11 cellular contexts compared by ENCODE assay signal in genomic region chr10:123993534-123994416, GRCh38.
DNase-seq lines count a peak whose midpoint lies in the region; ATAC-seq and TF ChIP-seq lines count a peak whose summit lies in the region.
"Had no signal": no experiment of that assay in that cellular context is flagged by ENCODE, and none has a peak within 500 bp of the region (broad histone marks: within the 10 kb centered on the region; RNA-seq: fewer than 3 reads in every experiment).

No MANE protein-coding gene starts in this region.

- no peaks in the 10 kb centered on the region for H3K9me2 ChIP-seq in PC-3 (replicated peaks; ENCODE audit: low read length)

- peak overlapping the region; percentile 53; the same call in 1 of the 2 replicates for H2AFZ ChIP-seq in PC-3 (ENCODE audit: low read length)

- intact Hi-C loops in PC-3 (cut with micrococcal nuclease): loop anchor here (1.0 kb wide), 2 partner anchors 269 to 396 kb away; no protein-coding TSS in a partner anchor

- BruUV-seq in PC-3 (replicated peaks; lab: Mats Ljungman, UMichigan): no TSS peak

- no peaks in the 10 kb centered on the region for H4K20me1 ChIP-seq in PC-3 (ENCODE audit: low read length)

- DNase-seq in GM13977 (ENCODE audit: low spot score) (peak; percentile 19), PC-3 (no peak), iPS-NIHi7 (ENCODE audit: extremely low spot score) (peak; percentile 4), HCEC 1CT (no peak)
- peak; percentile 10 for DNase-seq in stimulated activated CD8-positive, alpha-beta memory T cell treated with anti-CD3 and anti-CD28 coated beads, Interleukin-4, amount 100 ng/mL, for 48 hours
- no peak for DNase-seq in activated CD4-positive, alpha-beta T cell treated with anti-CD3 and anti-CD28 coated beads, Interleukin-2, amount 50 U/mL, for 1 hour
- DNase-seq: cortex of kidney had no signal

- no peak overlapping the region for H3K9ac ChIP-seq in PC-3 (ENCODE audit: low read length)

- in situ Hi-C loops in GM13977 (cut with MboI; ENCODE audit: low pct_unique_long_range_greater_than_20kb, low sequenced_read_pairs, unreplicated experiment): loop anchor here (5.0 kb wide), 1 partner anchor 394 kb away; no protein-coding TSS in a partner anchor

- H3K4me1 ChIP-seq in PC-3 (ENCODE audit: insufficient read depth, low read length): peaks cover 41% of the 10 kb centered on the region

- peak overlapping the region; percentile 66; the same call in 1 of the 2 replicates for H3K4me3 ChIP-seq in PC-3 (ENCODE audit: low read length)

- no peak for ATAC-seq in PC-3
- ATAC-seq in GM18519 (IDR thresholded peaks at IDR 0.05; ENCODE audit: low FRiP score, unreplicated experiment): no peak
- no peak for ATAC-seq in HG02763 (IDR thresholded peaks at IDR 0.05; ENCODE audit: unreplicated experiment)

- H3K27me3 ChIP-seq in PC-3 (ENCODE audit: low read length): no peaks in the 10 kb centered on the region

- CTCF ChIA-PET in PC-3 (lab: Charles Lee): interaction anchor here (1.0 to 2.6 kb wide), 6 partner anchors 60 to 410 kb away, joined by 3 to 37 read pairs (median 6); no protein-coding TSS in a partner anchor

- H3K36me3 ChIP-seq in PC-3 (ENCODE audit: low read depth, low read length): no peaks in the 10 kb centered on the region
- H3K36me3 ChIP-seq: tibial nerve had no signal

- H3F3A ChIP-seq in PC-3 (ENCODE audit: low read length, unreplicated experiment): no peaks in the 10 kb centered on the region

- peak overlapping the region; percentile 88 for H3K4me2 ChIP-seq in PC-3 (ENCODE audit: low read length)

- no peak overlapping the region for H3K27ac ChIP-seq in PC-3 (ENCODE audit: low read length)
- H3K27ac ChIP-seq: skin epidermis, tibial nerve had no signal

- TF ChIP-seq CTCF in GM13977 (IDR thresholded peaks at IDR 0.05; ENCODE audit: extremely low read depth, insufficient read depth, missing control alignments): no peak
- TF ChIP-seq CTCF in PC-3 (conservative IDR thresholded peaks at IDR 0.05; ENCODE audit: low read depth, low read length): no peak

- H3K9me3 ChIP-seq in PC-3 (ENCODE audit: low read length): no peaks in the 10 kb centered on the region
- H3K9me3 ChIP-seq: tibial nerve had no signal

- POLR2A ChIA-PET in PC-3 (lab: Charles Lee; ENCODE audit: unreplicated experiment): no interaction called here

- no peaks in the 10 kb centered on the region for H3K79me2 ChIP-seq in PC-3 (ENCODE audit: low read length)

Comparison
In these comparisons a context has a peak if more than half of its experiments do, and no peak if none do; other contexts are left out.
1. DNase-seq: peak in GM13977 (single experiment), iPS-NIHi7 (single experiment) and stimulated activated CD8-positive, alpha-beta memory T cell treated with anti-CD3 and anti-CD28 coated beads, Interleukin-4, amount 100 ng/mL, for 48 hours (single experiment); none in PC-3 (single experiment), activated CD4-positive, alpha-beta T cell treated with anti-CD3 and anti-CD28 coated beads, Interleukin-2, amount 50 U/mL, for 1 hour (single experiment) and HCEC 1CT (single experiment).